In the genomic region with DNA sequence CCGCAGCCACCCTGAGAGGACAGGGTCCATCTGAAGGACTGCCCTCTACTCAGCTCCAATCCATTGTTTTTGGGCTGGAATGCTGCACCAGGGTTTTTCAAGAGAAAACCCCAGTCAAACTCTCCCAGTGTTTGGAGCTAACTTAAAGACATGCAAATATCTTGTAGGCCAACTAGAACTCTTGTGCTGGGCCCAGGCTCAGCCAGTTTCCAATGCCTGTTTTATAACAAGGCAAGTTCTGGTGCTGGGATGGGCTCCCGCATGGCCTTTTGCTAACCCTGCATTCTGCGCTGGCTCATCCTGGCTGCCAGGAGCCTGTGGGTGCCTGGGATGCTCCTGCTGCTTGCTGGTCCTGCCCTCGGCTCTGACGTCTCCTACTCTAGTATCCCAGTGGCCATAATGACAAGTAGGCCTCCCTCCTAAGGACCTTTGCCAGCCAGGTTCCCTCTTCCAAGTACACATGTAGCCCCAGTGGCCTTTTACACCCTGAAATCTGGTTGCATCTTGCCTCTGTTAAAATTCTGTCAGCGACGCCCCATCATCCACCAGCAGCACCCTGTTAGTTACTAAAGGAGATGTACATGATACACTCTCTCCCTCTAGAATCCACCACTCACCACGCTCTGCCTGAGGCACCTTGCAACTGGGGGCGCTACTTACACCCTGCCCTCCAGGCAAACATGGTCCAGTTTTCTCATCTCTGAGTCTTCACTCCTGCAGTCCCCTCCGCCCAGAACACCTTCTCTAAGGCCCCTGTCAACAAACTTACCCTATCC, we compare ENCODE assay signal across 1 cellular context.
TF ChIP-seq lines count a peak whose summit lies in the region.

No MANE protein-coding gene starts in this region.

TF ChIP-seq in HepG2, 621 proteins besides CTCF, POLR2A, EP300 and RAD21:
- TF ChIP-seq ZNF547 (CRISPR knock-in tag; IDR thresholded peaks at IDR 0.05) (no peak), ZNF614 (CRISPR knock-in tag; IDR thresholded peaks at IDR 0.05; ENCODE audit: borderline replicate concordance) (no peak), ARNT2 (CRISPR knock-in tag; IDR thresholded peaks at IDR 0.05; ENCODE audit: low read depth) (no peak), NFATC3 (CRISPR knock-in tag; IDR thresholded peaks at IDR 0.05) (no peak), ZNF574 (CRISPR knock-in tag; IDR thresholded peaks at IDR 0.05) (no peak), ZNF703 (CRISPR knock-in tag; IDR thresholded peaks at IDR 0.05; ENCODE audit: borderline replicate concordance) (no peak), MIER3 (CRISPR knock-in tag; IDR thresholded peaks at IDR 0.05; ENCODE audit: borderline replicate concordance) (no peak), ZNF224 (CRISPR knock-in tag; IDR thresholded peaks at IDR 0.05) (no peak), ZNF557 (CRISPR knock-in tag; IDR thresholded peaks at IDR 0.05) (no peak)
